In genomic region chr15:44194397-44195150, GRCh38 we compare ENCODE assay signal across 7 cellular contexts. TPM values are rescaled to one million over a fixed set of nuclear protein-coding genes. Genes with fewer than 3 reads are reported as not detected.
DNase-seq lines count a peak whose midpoint lies in the region; ATAC-seq and TF ChIP-seq lines count a peak whose summit lies in the region.

No MANE protein-coding gene starts in this region.

- ATAC-seq in GM18511 (IDR thresholded peaks at IDR 0.05; ENCODE audit: unreplicated experiment) (peak; percentile 39), HG02943 (IDR thresholded peaks at IDR 0.05; ENCODE audit: low read depth, unreplicated experiment) (peak; percentile 34), omental fat pad (ENCODE audit: low FRiP score) (peak; percentile 67)

- no peaks in the 10 kb centered on the region for H3K79me2 ChIP-seq in OCI-LY1 (ENCODE audit: insufficient read depth, low read length)

- peak overlapping the region; percentile 58 for H3K4me3 ChIP-seq in OCI-LY1 (ENCODE audit: low read depth, low read length, poor library complexity, severe bottlenecking)
- peak overlapping the region; percentile 59 for H3K4me3 ChIP-seq in urinary bladder (ENCODE audit: low read depth, low read length)

- TF ChIP-seq CTCF in OCI-LY1 (IDR thresholded peaks at IDR 0.05; ENCODE audit: low read length) (no peak), omental fat pad (IDR thresholded peaks at IDR 0.05) (no peak)

- no peaks in the 10 kb centered on the region for H3K36me3 ChIP-seq in OCI-LY1 (ENCODE audit: insufficient read depth, low read length)
- H3K36me3 ChIP-seq in urinary bladder (ENCODE audit: insufficient read depth) = no peaks in the 10 kb centered on the region

- peak overlapping the region; percentile 71 for H3K4me2 ChIP-seq in OCI-LY1 (ENCODE audit: low read length)

- DNase-seq in activated effector memory CD4-positive, alpha-beta T cell treated with anti-CD3 and anti-CD28 coated beads, Interleukin-2, amount 50 U/mL, for 16 hours = peak; percentile 77
- DNase-seq in foreskin melanocyte (peak; percentile 50), omental fat pad (ENCODE audit: low spot score) (no peak)

- H2AFZ ChIP-seq in OCI-LY1 (ENCODE audit: low read length) = no peak overlapping the region

- no peaks in the 10 kb centered on the region for H4K20me1 ChIP-seq in OCI-LY1 (ENCODE audit: insufficient read depth, low read length)

- under 1% methylated on average over 72 of the region's 72 CpGs for WGBS in urinary bladder

- H3K9me2 ChIP-seq in OCI-LY1 (ENCODE audit: low read depth, low read length) = no peaks in the 10 kb centered on the region

- no peaks in the 10 kb centered on the region for H3F3A ChIP-seq in OCI-LY1 (ENCODE audit: insufficient read depth, low read length)

- H3K9ac ChIP-seq in OCI-LY1 (ENCODE audit: low read length) = no peak overlapping the region

- H3K27ac ChIP-seq in OCI-LY1 (ENCODE audit: low read depth, low read length, poor library complexity, severe bottlenecking) (no peak overlapping the region), urinary bladder (ENCODE audit: low read depth) (no peak overlapping the region)

- H3K27me3 ChIP-seq in OCI-LY1 (ENCODE audit: insufficient read depth, low read length) = peaks cover 10% of the 10 kb centered on the region; the same call in 1 of the 2 replicates

- H3K4me1 ChIP-seq in OCI-LY1 (ENCODE audit: insufficient read depth, low read length, severe bottlenecking) (peaks cover 6% of the 10 kb centered on the region), urinary bladder (ENCODE audit: insufficient read depth) (peaks cover 5% of the 10 kb centered on the region)

- no peaks in the 10 kb centered on the region for H3K9me3 ChIP-seq in OCI-LY1 (ENCODE audit: low read length)

RNA-seq across cellular contexts. Expression of gene FRMD5, which starts 0.5 kb away (rescaled TPM):
- total RNA-seq in omental fat pad (under 1 TPM in 3 of 4 donors, not detected in 1; 0.13 to 0.37 (median 0.24) TPM), urinary bladder (2.9 TPM)
- polyA plus RNA-seq in urinary bladder = 0.32 TPM
